ENCODE assay signal across 30 cellular contexts in the genomic region with DNA sequence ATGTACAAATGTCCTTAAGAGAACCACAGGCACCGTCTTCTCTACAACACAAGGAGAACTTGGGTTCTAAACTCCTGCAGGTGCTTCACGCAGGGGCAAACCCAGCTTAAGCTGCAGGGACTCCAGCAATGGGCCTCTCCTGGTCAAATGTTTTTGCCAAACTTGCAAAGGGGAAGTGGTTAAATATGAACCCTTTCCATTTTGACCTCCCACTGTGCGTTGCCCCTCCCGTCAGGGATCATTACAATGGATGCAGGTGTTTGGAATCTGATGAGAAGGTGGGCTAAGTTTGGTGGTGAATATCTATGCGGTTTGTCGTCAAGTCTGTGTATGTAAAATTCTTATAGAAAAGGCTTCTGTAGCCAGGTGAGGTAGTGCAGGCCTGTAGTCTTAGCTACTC.
"Had no signal": no experiment of that assay in that cellular context is flagged by ENCODE, and none has a peak within 500 bp of the region (broad histone marks: within the 10 kb centered on the region; RNA-seq: fewer than 3 reads in every experiment).

No MANE protein-coding gene starts in this region.

- H3K4me3 Mint-ChIP-seq: activated B cell treated with CpG ODN at 0.5 μM for 24 hours; activated CD8-positive, alpha-beta T cell treated with anti-CD3 and anti-CD28 coated beads for 36 hours; activated naive CD8-positive, alpha-beta T cell; activated T-cell treated with anti-CD3 and anti-CD28 coated beads, Interleukin-2, amount 50 U/mL, for 4 hours; activated T-helper 17 cell treated with anti-CD3 and anti-CD28 coated beads, Interleukin-2, amount 50 U/mL, for 72 hours; effector memory CD8-positive, alpha-beta T cell had no signal

- H3K27me3 Mint-ChIP-seq: activated B cell treated with CpG ODN at 0.5 μM for 24 hours; activated CD8-positive, alpha-beta T cell treated with anti-CD3 and anti-CD28 coated beads for 36 hours; activated naive CD8-positive, alpha-beta T cell; activated T-helper 17 cell treated with anti-CD3 and anti-CD28 coated beads, Interleukin-2, amount 50 U/mL, for 72 hours had no signal

- H3K36me3 ChIP-seq: brain microvascular endothelial cell, esophagus muscularis mucosa, gastrocnemius medialis, heart left ventricle, WERI-Rb-1 had no signal

- H3K4me1 ChIP-seq: esophagus muscularis mucosa, foreskin keratinocyte, gastrocnemius medialis, heart left ventricle had no signal

- H3K9me3 ChIP-seq: esophagus muscularis mucosa, gastrocnemius medialis, heart left ventricle had no signal

- H3K4me3 ChIP-seq: esophagus muscularis mucosa, gastrocnemius medialis, heart left ventricle had no signal

- H3K9me3 Mint-ChIP-seq: activated B cell treated with CpG ODN at 0.5 μM for 24 hours; activated CD8-positive, alpha-beta T cell treated with anti-CD3 and anti-CD28 coated beads for 36 hours; activated T-cell treated with anti-CD3 and anti-CD28 coated beads, Interleukin-2, amount 50 U/mL, for 4 hours; activated T-helper 17 cell treated with anti-CD3 and anti-CD28 coated beads, Interleukin-2, amount 50 U/mL, for 72 hours; effector memory CD8-positive, alpha-beta T cell had no signal

- H3K27ac Mint-ChIP-seq: activated B cell treated with CpG ODN at 0.5 μM for 24 hours; activated CD8-positive, alpha-beta T cell treated with anti-CD3 and anti-CD28 coated beads for 36 hours; activated naive CD8-positive, alpha-beta T cell; activated T-helper 17 cell treated with anti-CD3 and anti-CD28 coated beads, Interleukin-2, amount 50 U/mL, for 72 hours; effector memory CD8-positive, alpha-beta T cell had no signal

- ATAC-seq: activated CD4-positive, CD25-positive, alpha-beta regulatory T cell treated with anti-CD3 and anti-CD28 coated beads, Interleukin-2, amount 50 U/mL, for 24 hours; activated CD8-positive, alpha-beta T cell treated with anti-CD3 and anti-CD28 coated beads for 36 hours; activated T-cell treated with anti-CD3 and anti-CD28 coated beads, Interleukin-2, amount 50 U/mL, for 4 hours; activated T-helper 17 cell treated with anti-CD3 and anti-CD28 coated beads, Interleukin-2, amount 50 U/mL, for 72 hours; effector memory CD8-positive, alpha-beta T cell; foreskin keratinocyte; gastrocnemius medialis; heart left ventricle had no signal

- H3K36me3 Mint-ChIP-seq: activated naive CD8-positive, alpha-beta T cell had no signal

- H3K4me1 Mint-ChIP-seq: activated B cell treated with CpG ODN at 0.5 μM for 24 hours; activated T-helper 17 cell treated with anti-CD3 and anti-CD28 coated beads, Interleukin-2, amount 50 U/mL, for 72 hours had no signal

- H3K27ac ChIP-seq: brain microvascular endothelial cell, esophagus muscularis mucosa, foreskin keratinocyte, gastrocnemius medialis, heart left ventricle, WERI-Rb-1 had no signal

- DNase-seq: activated B cell treated with CpG ODN at 0.5 μM for 24 hours; activated CD4-positive, alpha-beta T cell treated with anti-CD3 and anti-CD28 coated beads for 48 hours; activated CD4-positive, alpha-beta T cell treated with anti-CD3 and anti-CD28 coated beads, Interleukin-2, amount 50 U/mL, for 1 hour; activated CD4-positive, alpha-beta T cell treated with anti-CD3 and anti-CD28 coated beads, Interleukin-2, amount 50 U/mL, for 48 hours; activated CD8-positive, alpha-beta memory T cell treated with anti-CD3 and anti-CD28 coated beads for 24 hours; activated CD8-positive, alpha-beta T cell treated with anti-CD3 and anti-CD28 coated beads for 36 hours; activated effector memory CD4-positive, alpha-beta T cell treated with Interleukin-2 at 50 U/mL for 16 hours; activated gamma-delta T cell treated with Interleukin-2 at 50 U/mL for 16 hours; activated naive CD4-positive, alpha-beta T cell treated with anti-CD3 and anti-CD28 coated beads, Interleukin-2, amount 50 U/mL, for 16 hours; activated naive CD4-positive, alpha-beta T cell treated with Interleukin-2 at 50 U/mL for 16 hours; activated T-cell treated with anti-CD3 and anti-CD28 coated beads, Interleukin-2, amount 50 U/mL, for 4 hours; amniotic stem cell; anterior cingulate cortex; brain microvascular endothelial cell; caudate nucleus; cortex of kidney; dermis blood vessel endothelial cell; effector CD4-positive, alpha-beta T cell; effector memory CD8-positive, alpha-beta T cell; erythroblast; foreskin keratinocyte; gastrocnemius medialis; glutamatergic neuron; heart left ventricle; hypothalamus; WERI-Rb-1 had no signal

- H3K27me3 ChIP-seq: brain microvascular endothelial cell, esophagus muscularis mucosa, foreskin keratinocyte, gastrocnemius medialis, heart left ventricle had no signal
